ENCODE assay signal across 1 cellular context in genomic region chr4:128287871-128288688, GRCh38.
TF ChIP-seq lines count a peak whose summit lies in the region.

No MANE protein-coding gene starts in this region.

TF ChIP-seq in HepG2, 621 proteins besides CTCF, POLR2A, EP300 and RAD21 (continued from another document and continues in another):
- TF ChIP-seq GZF1 (CRISPR knock-in tag; IDR thresholded peaks at IDR 0.05) (peak; percentile 89), THAP8 (CRISPR knock-in tag; IDR thresholded peaks at IDR 0.05; ENCODE audit: borderline replicate concordance) (peak; percentile 96; the same call in 1 of the 2 replicates), GTF2F1 (IDR thresholded peaks at IDR 0.05; ENCODE audit: low read length) (no peak), CCAR2 (optimal IDR thresholded peaks at IDR 0.05; ENCODE audit: low read depth, low read length) (no peak), PAX8 (CRISPR knock-in tag; IDR thresholded peaks at IDR 0.05; ENCODE audit: borderline replicate concordance) (no peak), TBL1XR1 (IDR thresholded peaks at IDR 0.05; ENCODE audit: borderline replicate concordance, low read length, partially characterized antibody) (no peak), PBX3 (CRISPR knock-in tag; IDR thresholded peaks at IDR 0.05; ENCODE audit: borderline replicate concordance) (peak; percentile 91; the same call in 1 of the 2 replicates), ZNF329 (CRISPR knock-in tag; IDR thresholded peaks at IDR 0.05; ENCODE audit: low read depth) (0 out of 2 replicates have a peak, but pooled peaks have one; percentile 89), ZNF672 (CRISPR knock-in tag; IDR thresholded peaks at IDR 0.05) (peak; percentile 93; the same call in 1 of the 2 replicates), ELK4 (CRISPR knock-in tag; IDR thresholded peaks at IDR 0.05; ENCODE audit: borderline replicate concordance) (peak; percentile 25; the same call in 1 of the 2 replicates), ZNF615 (CRISPR knock-in tag; IDR thresholded peaks at IDR 0.05; ENCODE audit: borderline replicate concordance) (peak; percentile 84; the same call in 1 of the 2 replicates), ZNF788 (CRISPR knock-in tag; IDR thresholded peaks at IDR 0.05; ENCODE audit: borderline replicate concordance) (peak; percentile 89; the same call in 1 of the 2 replicates), HNRNPH1 (optimal IDR thresholded peaks at IDR 0.05; ENCODE audit: low read depth, low read length) (no peak), ZSCAN9 (CRISPR knock-in tag; IDR thresholded peaks at IDR 0.05; ENCODE audit: borderline replicate concordance) (peak; percentile 94), SMAD9 (CRISPR knock-in tag; IDR thresholded peaks at IDR 0.05) (peak; percentile 96), ZNF557 (CRISPR knock-in tag; IDR thresholded peaks at IDR 0.05) (peak; percentile 98; the same call in 1 of the 2 replicates), THAP9 (CRISPR knock-in tag; IDR thresholded peaks at IDR 0.05; ENCODE audit: borderline replicate concordance) (peak; percentile 94), YY1 (IDR thresholded peaks at IDR 0.05; ENCODE audit: insufficient read depth, insufficient replicate concordance, low read depth, low read length) (peak; percentile 38), FOSL1 (CRISPR knock-in tag; IDR thresholded peaks at IDR 0.05; ENCODE audit: borderline replicate concordance) (no peak), ZNF317 (CRISPR knock-in tag; IDR thresholded peaks at IDR 0.05) (peak; percentile 87; the same call in 1 of the 2 replicates), ERF (CRISPR knock-in tag; IDR thresholded peaks at IDR 0.05) (peak; percentile 96), SIN3A (IDR thresholded peaks at IDR 0.05; ENCODE audit: borderline replicate concordance, low read depth, low read length) (peak; percentile 75), FOXP4 (CRISPR knock-in tag; IDR thresholded peaks at IDR 0.05) (peak; percentile 79), HOXA7 (CRISPR knock-in tag; IDR thresholded peaks at IDR 0.05) (0 out of 2 replicates have a peak, but pooled peaks have one; percentile 20), MED8 (CRISPR knock-in tag; IDR thresholded peaks at IDR 0.05; ENCODE audit: insufficient replicate concordance) (peak; percentile 94), ZNF550 (CRISPR knock-in tag; IDR thresholded peaks at IDR 0.05; ENCODE audit: borderline replicate concordance) (no peak), ZGPAT (CRISPR knock-in tag; IDR thresholded peaks at IDR 0.05) (peak; percentile 99), GMEB2 (CRISPR knock-in tag; IDR thresholded peaks at IDR 0.05; ENCODE audit: low read depth) (peak; percentile 68; the same call in 1 of the 2 replicates), SCMH1 (CRISPR knock-in tag; IDR thresholded peaks at IDR 0.05; ENCODE audit: borderline replicate concordance) (no peak), SIX1 (CRISPR knock-in tag; IDR thresholded peaks at IDR 0.05; ENCODE audit: borderline replicate concordance) (peak; percentile 63; the same call in 1 of the 2 replicates), ZNF782 (CRISPR knock-in tag; IDR thresholded peaks at IDR 0.05; ENCODE audit: borderline replicate concordance) (peak; percentile 92; the same call in 1 of the 2 replicates), ZNF33B (CRISPR knock-in tag; IDR thresholded peaks at IDR 0.05) (peak; percentile 99), KLF12 (CRISPR knock-in tag; IDR thresholded peaks at IDR 0.05; ENCODE audit: borderline replicate concordance) (peak; percentile 70), MED1 (CRISPR knock-in tag; IDR thresholded peaks at IDR 0.05) (peak; percentile 86), GFI1 (CRISPR knock-in tag; IDR thresholded peaks at IDR 0.05; ENCODE audit: borderline replicate concordance) (no peak; the same call in none of the 2 replicates), ZNF574 (CRISPR knock-in tag; IDR thresholded peaks at IDR 0.05) (peak; percentile 83), ZNF180 (CRISPR knock-in tag; IDR thresholded peaks at IDR 0.05; ENCODE audit: borderline replicate concordance, low read depth) (peak; percentile 42; the same call in 1 of the 2 replicates), LCORL (IDR thresholded peaks at IDR 0.05) (no peak), LCORL (CRISPR knock-in tag; IDR thresholded peaks at IDR 0.05) (peak; percentile 77), FOXP1 (IDR thresholded peaks at IDR 0.05) (no peak), FOXP1 (CRISPR knock-in tag; IDR thresholded peaks at IDR 0.05) (peak; percentile 73), SMYD3 (CRISPR knock-in tag; IDR thresholded peaks at IDR 0.05) (peak; percentile 97), MTA3 (CRISPR knock-in tag; IDR thresholded peaks at IDR 0.05) (no peak; the same call in 1 of the 2 replicates), MATR3 (CRISPR knock-in tag; IDR thresholded peaks at IDR 0.05) (no peak), NFIC (IDR thresholded peaks at IDR 0.05; ENCODE audit: low read length) (no peak), ZBTB37 (CRISPR knock-in tag; IDR thresholded peaks at IDR 0.05) (no peak), RBAK (CRISPR knock-in tag; IDR thresholded peaks at IDR 0.05) (no peak), PAWR (CRISPR knock-in tag; IDR thresholded peaks at IDR 0.05; ENCODE audit: borderline replicate concordance) (peak; percentile 29; the same call in 1 of the 2 replicates), AGO1 (IDR thresholded peaks at IDR 0.05; ENCODE audit: low read depth, low read length, poor library complexity, severe bottlenecking) (no peak), ZNF430 (CRISPR knock-in tag; IDR thresholded peaks at IDR 0.05) (peak; percentile 98), FOXK1 (CRISPR knock-in tag; IDR thresholded peaks at IDR 0.05; ENCODE audit: borderline replicate concordance, low read depth) (peak; percentile 69; the same call in 1 of the 2 replicates), ATRX (CRISPR knock-in tag; IDR thresholded peaks at IDR 0.05; ENCODE audit: borderline replicate concordance) (no peak)
